ENCODE assay signal across 1 cellular context in genomic region chr6:11366183-11366933, GRCh38.
TF ChIP-seq lines count a peak whose summit lies in the region.

No MANE protein-coding gene starts in this region.

TF ChIP-seq in HepG2, 621 proteins besides CTCF, POLR2A, EP300 and RAD21 (continued from another document and continues in another):
- TF ChIP-seq E2F5 (CRISPR knock-in tag; conservative IDR thresholded peaks at IDR 0.05) = no peak
- no peak for TF ChIP-seq JUNB (CRISPR knock-in tag; IDR thresholded peaks at IDR 0.05; ENCODE audit: borderline replicate concordance)
- TF ChIP-seq TFDP2 (CRISPR knock-in tag; IDR thresholded peaks at IDR 0.05) = no peak
- no peak for TF ChIP-seq ZNF775 (CRISPR knock-in tag; IDR thresholded peaks at IDR 0.05; ENCODE audit: borderline replicate concordance)
- TF ChIP-seq ZFP62 (CRISPR knock-in tag; IDR thresholded peaks at IDR 0.05) = no peak
- TF ChIP-seq ZNF513 (CRISPR knock-in tag; conservative IDR thresholded peaks at IDR 0.05) = no peak
- TF ChIP-seq STAT5B (CRISPR knock-in tag; IDR thresholded peaks at IDR 0.05) = no peak
- no peak for TF ChIP-seq ZNF318 (CRISPR knock-in tag; IDR thresholded peaks at IDR 0.05)
- no peak for TF ChIP-seq NAIF1 (CRISPR knock-in tag; IDR thresholded peaks at IDR 0.05; ENCODE audit: borderline replicate concordance)
- TF ChIP-seq ZNF639 (CRISPR knock-in tag; conservative IDR thresholded peaks at IDR 0.05) = no peak
- no peak for TF ChIP-seq SKI (IDR thresholded peaks at IDR 0.05; ENCODE audit: partially characterized antibody)
- no peak for TF ChIP-seq MLX (CRISPR knock-in tag; IDR thresholded peaks at IDR 0.05)
- no peak for TF ChIP-seq ZNF143 (CRISPR knock-in tag; IDR thresholded peaks at IDR 0.05)
- no peak for TF ChIP-seq MED1 (CRISPR knock-in tag; IDR thresholded peaks at IDR 0.05)
- TF ChIP-seq EHMT2 (IDR thresholded peaks at IDR 0.05; ENCODE audit: borderline replicate concordance, low read depth, low read length) = no peak; the same call in 1 of the 2 replicates
- no peak for TF ChIP-seq SAFB2 (CRISPR knock-in tag; IDR thresholded peaks at IDR 0.05; ENCODE audit: borderline replicate concordance, low read depth)
- TF ChIP-seq ZNF446 (CRISPR knock-in tag; IDR thresholded peaks at IDR 0.05) = no peak
- no peak for TF ChIP-seq ZIK1 (CRISPR knock-in tag; IDR thresholded peaks at IDR 0.05; ENCODE audit: borderline replicate concordance, low read depth)
- TF ChIP-seq ZNF260 (CRISPR knock-in tag; IDR thresholded peaks at IDR 0.05; ENCODE audit: borderline replicate concordance, low read depth) = no peak
- TF ChIP-seq SP4 (CRISPR knock-in tag; IDR thresholded peaks at IDR 0.05) = no peak
- TF ChIP-seq PRPF4 (IDR thresholded peaks at IDR 0.05; ENCODE audit: low read depth, low read length, poor library complexity, severe bottlenecking) = no peak
- TF ChIP-seq HIVEP1 (CRISPR knock-in tag; IDR thresholded peaks at IDR 0.05) = no peak
- peak; percentile 44; the same call in 1 of the 2 replicates for TF ChIP-seq ZBTB38 (CRISPR knock-in tag; IDR thresholded peaks at IDR 0.05)
- TF ChIP-seq ZBTB2 (CRISPR knock-in tag; IDR thresholded peaks at IDR 0.05; ENCODE audit: low read depth) = no peak
- peak; percentile 30; the same call in 1 of the 2 replicates for TF ChIP-seq NR2C2 (CRISPR knock-in tag; IDR thresholded peaks at IDR 0.05; ENCODE audit: borderline replicate concordance)
- TF ChIP-seq ZNF557 (CRISPR knock-in tag; IDR thresholded peaks at IDR 0.05) = no peak
- TF ChIP-seq CBX2 (IDR thresholded peaks at IDR 0.05; ENCODE audit: low read depth, low read length) = no peak
- no peak for TF ChIP-seq CBX2 (CRISPR knock-in tag; IDR thresholded peaks at IDR 0.05; ENCODE audit: low read depth)
- peak; percentile 98 for TF ChIP-seq ZNF629 (CRISPR knock-in tag; conservative IDR thresholded peaks at IDR 0.05)
- TF ChIP-seq PCBP2 (optimal IDR thresholded peaks at IDR 0.05; ENCODE audit: low read depth, low read length, poor library complexity, severe bottlenecking) = no peak
- no peak for TF ChIP-seq ZXDC (CRISPR knock-in tag; IDR thresholded peaks at IDR 0.05)
- TF ChIP-seq ZNF256 (CRISPR knock-in tag; conservative IDR thresholded peaks at IDR 0.05) = no peak
- no peak for TF ChIP-seq ZNF619 (CRISPR knock-in tag; IDR thresholded peaks at IDR 0.05)
- TF ChIP-seq PHF21A (CRISPR knock-in tag; IDR thresholded peaks at IDR 0.05) = no peak
- no peak for TF ChIP-seq ZFYVE20 (CRISPR knock-in tag; IDR thresholded peaks at IDR 0.05; ENCODE audit: borderline replicate concordance, low read depth)
- no peak for TF ChIP-seq HOXA9 (CRISPR knock-in tag; IDR thresholded peaks at IDR 0.05; ENCODE audit: borderline replicate concordance)
- no peak for TF ChIP-seq ZSCAN9 (CRISPR knock-in tag; IDR thresholded peaks at IDR 0.05; ENCODE audit: borderline replicate concordance)
- TF ChIP-seq ZNF232 (CRISPR knock-in tag; IDR thresholded peaks at IDR 0.05; ENCODE audit: borderline replicate concordance) = no peak
- TF ChIP-seq MIER3 (CRISPR knock-in tag; IDR thresholded peaks at IDR 0.05; ENCODE audit: borderline replicate concordance) = no peak
- TF ChIP-seq ZFP36L1 (CRISPR knock-in tag; IDR thresholded peaks at IDR 0.05) = no peak
- no peak for TF ChIP-seq ZNF205 (CRISPR knock-in tag; IDR thresholded peaks at IDR 0.05)
- TF ChIP-seq JARID2 (CRISPR knock-in tag; IDR thresholded peaks at IDR 0.05; ENCODE audit: insufficient replicate concordance) = no peak
- 0 out of 2 replicates have a peak, but pooled peaks have one; percentile 15 for TF ChIP-seq MAX (IDR thresholded peaks at IDR 0.05)
